In genomic region chr6:132021552-132022375, GRCh38 we compare ENCODE assay signal across 1 cellular context.
TF ChIP-seq lines count a peak whose summit lies in the region.

No MANE protein-coding gene starts in this region.

TF ChIP-seq in HepG2, 621 proteins besides CTCF, POLR2A, EP300 and RAD21 (continued from another document and continues in another):
- TF ChIP-seq, protein P1, sequence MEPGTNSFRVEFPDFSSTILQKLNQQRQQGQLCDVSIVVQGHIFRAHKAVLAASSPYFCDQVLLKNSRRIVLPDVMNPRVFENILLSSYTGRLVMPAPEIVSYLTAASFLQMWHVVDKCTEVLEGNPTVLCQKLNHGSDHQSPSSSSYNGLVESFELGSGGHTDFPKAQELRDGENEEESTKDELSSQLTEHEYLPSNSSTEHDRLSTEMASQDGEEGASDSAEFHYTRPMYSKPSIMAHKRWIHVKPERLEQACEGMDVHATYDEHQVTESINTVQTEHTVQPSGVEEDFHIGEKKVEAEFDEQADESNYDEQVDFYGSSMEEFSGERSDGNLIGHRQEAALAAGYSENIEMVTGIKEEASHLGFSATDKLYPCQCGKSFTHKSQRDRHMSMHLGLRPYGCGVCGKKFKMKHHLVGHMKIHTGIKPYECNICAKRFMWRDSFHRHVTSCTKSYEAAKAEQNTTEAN (CRISPR knock-in tag; conservative IDR thresholded peaks at IDR 0.05), result no peak
- TF ChIP-seq MAFK (conservative IDR thresholded peaks at IDR 0.05 in 1 of 2, IDR thresholded peaks at IDR 0.05 in 1 of 2; ENCODE audit: low read length in 2 of 2), result peak in 1 of 2 experiments; percentile 38; a peak in 2 of 4 replicates
- TF ChIP-seq ZNF382 (CRISPR knock-in tag; IDR thresholded peaks at IDR 0.05; ENCODE audit: borderline replicate concordance), result no peak
- 0 out of 2 replicates have a peak, but pooled peaks have one; percentile 53 for TF ChIP-seq ZBTB38 (CRISPR knock-in tag; IDR thresholded peaks at IDR 0.05)
- TF ChIP-seq MEF2D (CRISPR knock-in tag; IDR thresholded peaks at IDR 0.05), result peak; percentile 47; the same call in 1 of the 2 replicates
- no peak for TF ChIP-seq NFYC (CRISPR knock-in tag; IDR thresholded peaks at IDR 0.05)
- no peak; the same call in 1 of the 2 replicates for TF ChIP-seq PBX2 (CRISPR knock-in tag; IDR thresholded peaks at IDR 0.05)
- TF ChIP-seq, protein P2, sequence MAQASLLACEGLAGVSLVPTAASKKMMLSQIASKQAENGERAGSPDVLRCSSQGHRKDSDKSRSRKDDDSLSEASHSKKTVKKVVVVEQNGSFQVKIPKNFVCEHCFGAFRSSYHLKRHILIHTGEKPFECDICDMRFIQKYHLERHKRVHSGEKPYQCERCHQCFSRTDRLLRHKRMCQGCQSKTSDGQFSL (CRISPR knock-in tag; IDR thresholded peaks at IDR 0.05), result no peak
- peak; percentile 85; the same call in 1 of the 2 replicates for TF ChIP-seq NCOR1 (IDR thresholded peaks at IDR 0.05; ENCODE audit: borderline replicate concordance, low read length)
- no peak for TF ChIP-seq ZNF260 (CRISPR knock-in tag; IDR thresholded peaks at IDR 0.05; ENCODE audit: borderline replicate concordance, low read depth)
- no peak for TF ChIP-seq ZNF552 (CRISPR knock-in tag; IDR thresholded peaks at IDR 0.05; ENCODE audit: borderline replicate concordance)
- no peak for TF ChIP-seq ZNF574 (CRISPR knock-in tag; IDR thresholded peaks at IDR 0.05)
- no peak for TF ChIP-seq PAX8 (CRISPR knock-in tag; IDR thresholded peaks at IDR 0.05; ENCODE audit: borderline replicate concordance)
- TF ChIP-seq, protein P3, sequence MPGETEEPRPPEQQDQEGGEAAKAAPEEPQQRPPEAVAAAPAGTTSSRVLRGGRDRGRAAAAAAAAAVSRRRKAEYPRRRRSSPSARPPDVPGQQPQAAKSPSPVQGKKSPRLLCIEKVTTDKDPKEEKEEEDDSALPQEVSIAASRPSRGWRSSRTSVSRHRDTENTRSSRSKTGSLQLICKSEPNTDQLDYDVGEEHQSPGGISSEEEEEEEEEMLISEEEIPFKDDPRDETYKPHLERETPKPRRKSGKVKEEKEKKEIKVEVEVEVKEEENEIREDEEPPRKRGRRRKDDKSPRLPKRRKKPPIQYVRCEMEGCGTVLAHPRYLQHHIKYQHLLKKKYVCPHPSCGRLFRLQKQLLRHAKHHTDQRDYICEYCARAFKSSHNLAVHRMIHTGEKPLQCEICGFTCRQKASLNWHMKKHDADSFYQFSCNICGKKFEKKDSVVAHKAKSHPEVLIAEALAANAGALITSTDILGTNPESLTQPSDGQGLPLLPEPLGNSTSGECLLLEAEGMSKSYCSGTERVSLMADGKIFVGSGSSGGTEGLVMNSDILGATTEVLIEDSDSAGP (CRISPR knock-in tag; IDR thresholded peaks at IDR 0.05; ENCODE audit: borderline replicate concordance), result no peak
- TF ChIP-seq GFI1 (CRISPR knock-in tag; IDR thresholded peaks at IDR 0.05; ENCODE audit: borderline replicate concordance), result no peak
- TF ChIP-seq ARHGAP35 (CRISPR knock-in tag; IDR thresholded peaks at IDR 0.05; ENCODE audit: borderline replicate concordance), result no peak
- TF ChIP-seq SCMH1 (CRISPR knock-in tag; IDR thresholded peaks at IDR 0.05; ENCODE audit: borderline replicate concordance), result no peak
- no peak for TF ChIP-seq HHEX (CRISPR knock-in tag; IDR thresholded peaks at IDR 0.05)
- TF ChIP-seq IKZF1 (IDR thresholded peaks at IDR 0.05), result no peak
- TF ChIP-seq MNT (IDR thresholded peaks at IDR 0.05), result no peak
- TF ChIP-seq KDM5B (CRISPR knock-in tag; IDR thresholded peaks at IDR 0.05; ENCODE audit: borderline replicate concordance), result no peak
- no peak for TF ChIP-seq ZNF619 (CRISPR knock-in tag; IDR thresholded peaks at IDR 0.05)
- TF ChIP-seq ZBTB34 (CRISPR knock-in tag; IDR thresholded peaks at IDR 0.05), result no peak
- no peak for TF ChIP-seq FOXK2 (IDR thresholded peaks at IDR 0.05)
- TF ChIP-seq ZBTB42 (CRISPR knock-in tag; IDR thresholded peaks at IDR 0.05), result no peak
- TF ChIP-seq ZNF792 (CRISPR knock-in tag; IDR thresholded peaks at IDR 0.05), result peak; percentile 15; the same call in 1 of the 2 replicates
- no peak for TF ChIP-seq ZNF691 (CRISPR knock-in tag; IDR thresholded peaks at IDR 0.05; ENCODE audit: borderline replicate concordance, low read depth)
- TF ChIP-seq ZSCAN25 (CRISPR knock-in tag; IDR thresholded peaks at IDR 0.05), result no peak
- no peak for TF ChIP-seq SP2 (CRISPR knock-in tag; IDR thresholded peaks at IDR 0.05)
- no peak for TF ChIP-seq PRMT3 (CRISPR knock-in tag; IDR thresholded peaks at IDR 0.05; ENCODE audit: borderline replicate concordance, low read depth)
- no peak for TF ChIP-seq ZSCAN31 (CRISPR knock-in tag; IDR thresholded peaks at IDR 0.05; ENCODE audit: low read depth)
- TF ChIP-seq ZNF687 (CRISPR knock-in tag; IDR thresholded peaks at IDR 0.05), result no peak
- TF ChIP-seq ELF3 (CRISPR knock-in tag; IDR thresholded peaks at IDR 0.05), result 0 out of 2 replicates have a peak, but pooled peaks have one; percentile 36
- TF ChIP-seq ZNF772 (CRISPR knock-in tag; IDR thresholded peaks at IDR 0.05), result no peak
- no peak for TF ChIP-seq ZNF253 (CRISPR knock-in tag; IDR thresholded peaks at IDR 0.05; ENCODE audit: borderline replicate concordance)
- TF ChIP-seq, protein P4, sequence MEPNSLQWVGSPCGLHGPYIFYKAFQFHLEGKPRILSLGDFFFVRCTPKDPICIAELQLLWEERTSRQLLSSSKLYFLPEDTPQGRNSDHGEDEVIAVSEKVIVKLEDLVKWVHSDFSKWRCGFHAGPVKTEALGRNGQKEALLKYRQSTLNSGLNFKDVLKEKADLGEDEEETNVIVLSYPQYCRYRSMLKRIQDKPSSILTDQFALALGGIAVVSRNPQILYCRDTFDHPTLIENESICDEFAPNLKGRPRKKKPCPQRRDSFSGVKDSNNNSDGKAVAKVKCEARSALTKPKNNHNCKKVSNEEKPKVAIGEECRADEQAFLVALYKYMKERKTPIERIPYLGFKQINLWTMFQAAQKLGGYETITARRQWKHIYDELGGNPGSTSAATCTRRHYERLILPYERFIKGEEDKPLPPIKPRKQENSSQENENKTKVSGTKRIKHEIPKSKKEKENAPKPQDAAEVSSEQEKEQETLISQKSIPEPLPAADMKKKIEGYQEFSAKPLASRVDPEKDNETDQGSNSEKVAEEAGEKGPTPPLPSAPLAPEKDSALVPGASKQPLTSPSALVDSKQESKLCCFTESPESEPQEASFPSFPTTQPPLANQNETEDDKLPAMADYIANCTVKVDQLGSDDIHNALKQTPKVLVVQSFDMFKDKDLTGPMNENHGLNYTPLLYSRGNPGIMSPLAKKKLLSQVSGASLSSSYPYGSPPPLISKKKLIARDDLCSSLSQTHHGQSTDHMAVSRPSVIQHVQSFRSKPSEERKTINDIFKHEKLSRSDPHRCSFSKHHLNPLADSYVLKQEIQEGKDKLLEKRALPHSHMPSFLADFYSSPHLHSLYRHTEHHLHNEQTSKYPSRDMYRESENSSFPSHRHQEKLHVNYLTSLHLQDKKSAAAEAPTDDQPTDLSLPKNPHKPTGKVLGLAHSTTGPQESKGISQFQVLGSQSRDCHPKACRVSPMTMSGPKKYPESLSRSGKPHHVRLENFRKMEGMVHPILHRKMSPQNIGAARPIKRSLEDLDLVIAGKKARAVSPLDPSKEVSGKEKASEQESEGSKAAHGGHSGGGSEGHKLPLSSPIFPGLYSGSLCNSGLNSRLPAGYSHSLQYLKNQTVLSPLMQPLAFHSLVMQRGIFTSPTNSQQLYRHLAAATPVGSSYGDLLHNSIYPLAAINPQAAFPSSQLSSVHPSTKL (CRISPR knock-in tag; IDR thresholded peaks at IDR 0.05), result peak; percentile 86
- no peak for TF ChIP-seq NR3C1 (CRISPR knock-in tag; IDR thresholded peaks at IDR 0.05)
- no peak for TF ChIP-seq ZNF672 (CRISPR knock-in tag; IDR thresholded peaks at IDR 0.05)
- 0 out of 2 replicates have a peak, but pooled peaks have one; percentile 35 for TF ChIP-seq REPIN1 (CRISPR knock-in tag; IDR thresholded peaks at IDR 0.05; ENCODE audit: borderline replicate concordance, low read depth)
- TF ChIP-seq, protein P5, sequence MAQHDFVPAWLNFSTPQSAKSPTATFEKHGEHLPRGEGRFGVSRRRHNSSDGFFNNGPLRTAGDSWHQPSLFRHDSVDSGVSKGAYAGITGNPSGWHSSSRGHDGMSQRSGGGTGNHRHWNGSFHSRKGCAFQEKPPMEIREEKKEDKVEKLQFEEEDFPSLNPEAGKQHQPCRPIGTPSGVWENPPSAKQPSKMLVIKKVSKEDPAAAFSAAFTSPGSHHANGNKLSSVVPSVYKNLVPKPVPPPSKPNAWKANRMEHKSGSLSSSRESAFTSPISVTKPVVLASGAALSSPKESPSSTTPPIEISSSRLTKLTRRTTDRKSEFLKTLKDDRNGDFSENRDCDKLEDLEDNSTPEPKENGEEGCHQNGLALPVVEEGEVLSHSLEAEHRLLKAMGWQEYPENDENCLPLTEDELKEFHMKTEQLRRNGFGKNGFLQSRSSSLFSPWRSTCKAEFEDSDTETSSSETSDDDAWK (CRISPR knock-in tag; IDR thresholded peaks at IDR 0.05), result no peak
- TF ChIP-seq ZNF768 (CRISPR knock-in tag; IDR thresholded peaks at IDR 0.05), result no peak
